In genomic region chr2:169694113-169694893, GRCh38 we compare ENCODE assay signal across 1 cellular context.
A peak's percentile ranks its signal among the peaks of the same experiment; 100 is the strongest.
TF ChIP-seq lines count a peak whose summit lies in the region.

Gene CFAP210, minus strand, starts transcription at chr2:169694405. Its CDS starts 78 bp downstream, at chr2:169694327.
Gene PHOSPHO2, plus strand, starts transcription at chr2:169694469. Its CDS starts 6,503 bp downstream, at chr2:169700972.

TF ChIP-seq in HepG2, 621 proteins besides CTCF, POLR2A, EP300 and RAD21 (continued from another document and continues in another):
- TF ChIP-seq AKNA (CRISPR knock-in tag; IDR thresholded peaks at IDR 0.05; ENCODE audit: borderline replicate concordance) (peak; percentile 86; the same call in 1 of the 2 replicates), ATF1 (CRISPR knock-in tag; IDR thresholded peaks at IDR 0.05) (peak; percentile 81), RORA (CRISPR knock-in tag; IDR thresholded peaks at IDR 0.05) (no peak), ZNF224 (CRISPR knock-in tag; IDR thresholded peaks at IDR 0.05) (peak; percentile 79; the same call in 1 of the 2 replicates), ZBTB21 (CRISPR knock-in tag; IDR thresholded peaks at IDR 0.05) (no peak), ZNF121 (CRISPR knock-in tag; IDR thresholded peaks at IDR 0.05) (no peak), EHMT2 (IDR thresholded peaks at IDR 0.05; ENCODE audit: borderline replicate concordance, low read depth, low read length) (no peak; the same call in 1 of the 2 replicates), ZFP41 (CRISPR knock-in tag; IDR thresholded peaks at IDR 0.05; ENCODE audit: borderline replicate concordance) (no peak; the same call in 1 of the 2 replicates), NONO (IDR thresholded peaks at IDR 0.05) (no peak), NONO (CRISPR knock-in tag; conservative IDR thresholded peaks at IDR 0.05) (0 out of 2 replicates have a peak, but pooled peaks have one; percentile 67), ZNF251 (CRISPR knock-in tag; IDR thresholded peaks at IDR 0.05) (no peak), RBM39 (IDR thresholded peaks at IDR 0.05; ENCODE audit: low read depth, low read length, poor library complexity, severe bottlenecking) (peak; percentile 97), CREB1 (IDR thresholded peaks at IDR 0.05) (peak; percentile 94), CREB1 (CRISPR knock-in tag; IDR thresholded peaks at IDR 0.05) (peak; percentile 97), ZNF556 (CRISPR knock-in tag; IDR thresholded peaks at IDR 0.05; ENCODE audit: borderline replicate concordance) (no peak; the same call in none of the 2 replicates), MEIS1 (CRISPR knock-in tag; IDR thresholded peaks at IDR 0.05; ENCODE audit: borderline replicate concordance) (no peak; the same call in 1 of the 2 replicates), LRRFIP1 (CRISPR knock-in tag; conservative IDR thresholded peaks at IDR 0.05) (0 out of 2 replicates have a peak, but pooled peaks have one; percentile 46), MEF2D (CRISPR knock-in tag; IDR thresholded peaks at IDR 0.05) (peak; percentile 88), THAP9 (CRISPR knock-in tag; IDR thresholded peaks at IDR 0.05; ENCODE audit: borderline replicate concordance) (peak; percentile 91; the same call in 1 of the 2 replicates), HMG20A (CRISPR knock-in tag; IDR thresholded peaks at IDR 0.05; ENCODE audit: borderline replicate concordance) (no peak), ZNF543 (CRISPR knock-in tag; IDR thresholded peaks at IDR 0.05) (peak; percentile 82), HDAC2 (CRISPR knock-in tag; IDR thresholded peaks at IDR 0.05) (peak; percentile 77), SETDB1 (CRISPR knock-in tag; IDR thresholded peaks at IDR 0.05; ENCODE audit: borderline replicate concordance) (no peak), ZNF558 (CRISPR knock-in tag; IDR thresholded peaks at IDR 0.05; ENCODE audit: borderline replicate concordance) (no peak), BCL6 (CRISPR knock-in tag; IDR thresholded peaks at IDR 0.05) (peak; percentile 69; the same call in 1 of the 2 replicates), SUZ12 (IDR thresholded peaks at IDR 0.05; ENCODE audit: low read depth, low read length) (no peak), ASH2L (IDR thresholded peaks at IDR 0.05; ENCODE audit: insufficient read length, low read depth, low read length) (peak; percentile 90), NCOA5 (CRISPR knock-in tag; IDR thresholded peaks at IDR 0.05) (0 out of 2 replicates have a peak, but pooled peaks have one; percentile 65), HNF1A (IDR thresholded peaks at IDR 0.05; ENCODE audit: low read depth) (no peak), HNF1A (CRISPR knock-in tag; IDR thresholded peaks at IDR 0.05; ENCODE audit: borderline replicate concordance) (peak; percentile 49; the same call in 1 of the 2 replicates), ZNF512B (CRISPR knock-in tag; IDR thresholded peaks at IDR 0.05; ENCODE audit: borderline replicate concordance) (0 out of 2 replicates have a peak, but pooled peaks have one; percentile 61), TAF15 (IDR thresholded peaks at IDR 0.05; ENCODE audit: low read depth, low read length, poor library complexity, severe bottlenecking) (peak; percentile 94), BRCA1 (CRISPR knock-in tag; IDR thresholded peaks at IDR 0.05) (peak; percentile 90), ZNF180 (CRISPR knock-in tag; IDR thresholded peaks at IDR 0.05; ENCODE audit: borderline replicate concordance, low read depth) (0 out of 2 replicates have a peak, but pooled peaks have one; percentile 11), GFI1 (CRISPR knock-in tag; IDR thresholded peaks at IDR 0.05; ENCODE audit: borderline replicate concordance) (peak; percentile 35; the same call in 1 of the 2 replicates), NCOR1 (IDR thresholded peaks at IDR 0.05; ENCODE audit: borderline replicate concordance, low read length) (no peak), KLF9 (CRISPR knock-in tag; IDR thresholded peaks at IDR 0.05; ENCODE audit: low read depth) (no peak), ZBTB33 (CRISPR knock-in tag; IDR thresholded peaks at IDR 0.05) (no peak), ZBTB1 (CRISPR knock-in tag; IDR thresholded peaks at IDR 0.05; ENCODE audit: borderline replicate concordance) (no peak), KMT2A (CRISPR knock-in tag; IDR thresholded peaks at IDR 0.05) (peak; percentile 98), MIXL1 (CRISPR knock-in tag; IDR thresholded peaks at IDR 0.05) (0 out of 2 replicates have a peak, but pooled peaks have one; percentile 59), KDM4B (CRISPR knock-in tag; IDR thresholded peaks at IDR 0.05) (peak; percentile 56; the same call in 1 of the 2 replicates), ELF3 (CRISPR knock-in tag; IDR thresholded peaks at IDR 0.05) (peak; percentile 76; the same call in 1 of the 2 replicates)
